In genomic region chr5:162685302-162685701, GRCh38 we compare ENCODE assay signal across 25 cellular contexts.
"Had no signal": no experiment of that assay in that cellular context is flagged by ENCODE, and none has a peak within 500 bp of the region (broad histone marks: within the 10 kb centered on the region; RNA-seq: fewer than 3 reads in every experiment).

No MANE protein-coding gene starts in this region.

- H3K4me3 ChIP-seq: colonic mucosa, esophagus squamous epithelium, gastrocnemius medialis, heart right ventricle, left lung, lung had no signal

- H3K27ac ChIP-seq: colonic mucosa, epithelial cell of prostate, esophagus squamous epithelium, gastrocnemius medialis, heart right ventricle, left lung had no signal

- H3K9me3 ChIP-seq: colonic mucosa, gastrocnemius medialis had no signal

- FAIRE-seq: endometrium, islet of Langerhans, keratinocyte had no signal

- H3K27me3 ChIP-seq: colonic mucosa, esophagus squamous epithelium, gastrocnemius medialis, heart right ventricle, left lung had no signal

- ATAC-seq: effector memory CD8-positive, alpha-beta T cell; esophagus mucosa; gastrocnemius medialis; heart right ventricle; left lung; left ventricle myocardium superior had no signal

- DNase-seq: colonic mucosa; cortex of kidney; effector CD8-positive, alpha-beta T cell; effector memory CD8-positive, alpha-beta T cell; endodermal cell; erythroblast; esophagus squamous epithelium; foreskin fibroblast; foreskin melanocyte; gastrocnemius medialis; glutamatergic neuron; heart right ventricle; hippocampal formation; kidney glomerular epithelial cell; left lung; left ventricle myocardium superior; mammary epithelial cell; mesendoderm; midbrain had no signal

- H3K36me3 ChIP-seq: colonic mucosa, esophagus squamous epithelium, gastrocnemius medialis, heart right ventricle, left lung had no signal

- H3K4me1 ChIP-seq: colonic mucosa, esophagus squamous epithelium, gastrocnemius medialis, heart right ventricle, left lung had no signal
